In the genomic region with DNA sequence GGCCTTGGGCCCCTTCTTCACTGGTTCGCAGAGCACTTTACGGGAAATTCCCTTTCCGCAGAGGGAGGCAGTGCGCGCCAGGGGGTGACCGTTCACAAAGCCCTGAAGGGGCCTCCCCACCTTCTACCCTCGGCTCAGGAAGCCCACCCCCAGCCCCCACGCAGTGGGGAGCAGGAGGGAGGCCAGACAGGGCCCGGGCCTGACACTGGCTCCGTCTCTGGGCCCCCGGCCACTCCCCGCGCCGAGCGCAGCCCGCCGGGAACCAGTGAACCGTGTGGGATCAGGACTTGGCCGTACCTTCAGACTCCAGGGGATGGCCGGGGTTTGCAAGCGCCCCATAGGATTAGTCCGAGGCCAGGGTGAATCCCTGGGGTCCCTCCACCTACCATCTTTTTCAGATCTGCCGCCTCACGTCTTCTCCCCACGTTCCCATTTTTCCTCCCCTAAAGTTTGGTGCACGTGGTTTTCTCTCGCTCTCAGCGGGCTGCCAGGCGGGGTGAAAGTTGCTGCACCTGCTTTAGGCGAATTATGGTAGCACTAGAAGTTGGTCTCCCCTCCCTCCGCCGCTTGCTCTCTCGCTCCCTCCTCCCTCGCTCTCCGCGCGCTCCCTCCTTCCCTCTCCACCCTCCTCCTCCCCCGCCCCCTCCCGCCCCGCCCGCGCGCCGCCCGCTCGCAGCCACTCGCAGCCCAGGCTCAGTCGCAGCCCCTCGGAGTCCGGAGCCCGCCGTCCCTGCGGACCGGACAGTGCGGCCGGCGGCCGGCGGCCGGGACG, we compare ENCODE assay signal across 8 cellular contexts. TPM values are rescaled to one million over a fixed set of nuclear protein-coding genes. Genes with fewer than 3 reads are reported as not detected.
DNase-seq lines count a peak whose midpoint lies in the region; ATAC-seq and TF ChIP-seq lines count a peak whose summit lies in the region.

A gene with protein sequence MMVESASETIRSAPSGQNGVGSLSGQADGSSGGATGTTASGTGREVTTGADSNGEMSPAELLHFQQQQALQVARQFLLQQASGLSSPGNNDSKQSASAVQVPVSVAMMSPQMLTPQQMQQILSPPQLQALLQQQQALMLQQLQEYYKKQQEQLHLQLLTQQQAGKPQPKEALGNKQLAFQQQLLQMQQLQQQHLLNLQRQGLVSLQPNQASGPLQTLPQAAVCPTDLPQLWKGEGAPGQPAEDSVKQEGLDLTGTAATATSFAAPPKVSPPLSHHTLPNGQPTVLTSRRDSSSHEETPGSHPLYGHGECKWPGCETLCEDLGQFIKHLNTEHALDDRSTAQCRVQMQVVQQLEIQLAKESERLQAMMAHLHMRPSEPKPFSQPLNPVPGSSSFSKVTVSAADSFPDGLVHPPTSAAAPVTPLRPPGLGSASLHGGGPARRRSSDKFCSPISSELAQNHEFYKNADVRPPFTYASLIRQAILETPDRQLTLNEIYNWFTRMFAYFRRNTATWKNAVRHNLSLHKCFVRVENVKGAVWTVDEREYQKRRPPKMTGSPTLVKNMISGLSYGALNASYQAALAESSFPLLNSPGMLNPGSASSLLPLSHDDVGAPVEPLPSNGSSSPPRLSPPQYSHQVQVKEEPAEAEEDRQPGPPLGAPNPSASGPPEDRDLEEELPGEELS (plus strand): TSS at position 679 of the 772 bp plus-strand sequence. CDS start 19,380 bp downstream, outside the sequence.

- H3K27ac ChIP-seq in right lobe of liver: peak within 1 kb of the TSS in 2 of 3 donors; percentile 84 to 86

- no peak for TF ChIP-seq POLR2A in right lobe of liver (IDR thresholded peaks at IDR 0.05)

- no peaks in the 10 kb centered on the region for H3K9me3 ChIP-seq in right lobe of liver

- TF ChIP-seq CTCF in right lobe of liver (IDR thresholded peaks at IDR 0.05): no peak

- H3K36me3 ChIP-seq in right lobe of liver: no peaks in the 10 kb centered on the region

- peak in 13 of 14 donors; percentile 57 to 87 (median 81) for DNase-seq in C1 segment of cervical spinal cord (lab: John Stamatoyannopoulos, UW)
- peak; percentile 92 for DNase-seq in NCI-H526 treated with DMSO at 0.1 percent for 48 hours (lab: John Stamatoyannopoulos, UW)
- DNase-seq in activated CD4-positive, alpha-beta T cell treated with anti-CD3 and anti-CD28 coated beads, Interleukin-2, amount 50 U/mL, for 24 hours (ENCODE audit: low read depth in 1 of 2, low spot score in 1 of 2): peak; percentile 60 to 82
- peak; percentile 87 for DNase-seq in dermis blood vessel endothelial cell
- DNase-seq in right lobe of liver: peak; percentile 92 to 95 (median 93)
- peak; percentile 83 for DNase-seq in stimulated activated CD4-positive, alpha-beta T cell treated with anti-CD3 and anti-CD28 coated beads, Interleukin-4, amount 100 ng/mL, for 1 hour

- peaks cover 0 to 18% (median 0%) of the 10 kb centered on the region in 4 donors for H3K4me1 ChIP-seq in right lobe of liver

- 0% methylated on average over 24 of the region's 61 CpGs for WGBS in right lobe of liver (ENCODE audit: insufficient coverage, low coverage, low lambda C conversion rate, missing lambda C conversion rate)

- intact Hi-C loops in right lobe of liver (cut with DNase I): no loop called here

- H3K4me3 ChIP-seq in right lobe of liver: peak within 1 kb of the TSS; percentile 63 to 83 (median 81)

- no peaks in the 10 kb centered on the region for H3K27me3 ChIP-seq in right lobe of liver

- ATAC-seq in GM19351 (IDR thresholded peaks at IDR 0.05; ENCODE audit: unreplicated experiment): peak; percentile 69
- peak; percentile 62 for ATAC-seq in HG03521 (IDR thresholded peaks at IDR 0.05; ENCODE audit: unreplicated experiment)
- peak; percentile 88 to 90 (median 89) for ATAC-seq in right lobe of liver

RNA-seq across cellular contexts. Expression of the gene that starts here (rescaled TPM):
- total RNA-seq in dermis blood vessel endothelial cell: 4.4 and 9.2 TPM in 2 replicates
- 10 to 100 TPM; 12.6 to 19.2 (median 14.9) TPM for total RNA-seq in right lobe of liver

Comparison
In these comparisons a context has a peak if more than half of its experiments do, and no peak if none do; other contexts are left out.
1. Peak in every context shown above with its lines: DNase-seq, ATAC-seq, H3K4me3 ChIP-seq and H3K27ac ChIP-seq.